ENCODE assay signal across 23 cellular contexts in the genomic region with DNA sequence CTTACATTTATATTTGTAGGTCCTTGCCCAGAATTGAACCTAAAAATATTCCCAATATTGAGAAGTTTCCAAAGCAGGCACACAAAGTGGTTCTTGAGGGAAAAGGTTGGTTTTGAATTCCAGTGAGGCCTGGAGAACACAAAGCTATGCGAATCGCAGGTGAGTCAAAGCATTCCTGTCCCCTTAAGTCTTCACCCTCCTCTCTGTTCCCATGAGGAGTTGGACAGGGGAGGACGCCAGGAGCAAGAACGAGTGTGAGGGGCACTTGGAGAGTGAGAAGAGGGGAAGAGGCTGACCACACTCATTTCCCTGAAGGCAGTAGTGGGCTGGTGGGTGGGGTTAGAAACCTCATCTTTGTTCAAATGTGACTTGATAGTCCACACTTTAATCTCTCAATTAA.
"Had no signal": no experiment of that assay in that cellular context is flagged by ENCODE, and none has a peak within 500 bp of the region (broad histone marks: within the 10 kb centered on the region; RNA-seq: fewer than 3 reads in every experiment).

No MANE protein-coding gene starts in this region.

- DNase-seq: IMR-90, Karpas-422, KG1, MV-4-11, NCI-H1048, NCI-H1105, NCI-H1417, NCI-H146, NCI-H1694 treated with DMSO at 0.1 percent for 48 hours, NCI-H1930, NCI-H2081, NCI-H2107, NCI-H2227 treated with DMSO at 0.1 percent for 48 hours, NCI-H524, NCI-H526 treated with DMSO at 0.1 percent for 48 hours, NCI-H748 treated with DMSO at 0.1 percent for 48 hours, Right ventricle myocardium superior, RPMI8226, SIG-M5 had no signal

- H3K27ac ChIP-seq: SJSA1, SK-N-MC had no signal

- FAIRE-seq: HepG2, RCC 7860 had no signal

- H3K9me3 ChIP-seq: SJSA1 had no signal

- H3K4me3 ChIP-seq: SJSA1, SK-N-MC had no signal

- H3K36me3 ChIP-seq: SJSA1 had no signal

- H3K27me3 ChIP-seq: SJSA1 had no signal

- H3K4me1 ChIP-seq: SJSA1 had no signal
